8 cellular contexts compared by ENCODE assay signal in genomic region chr3:28241221-28242160, GRCh38. TPM values are rescaled to one million over a fixed set of nuclear protein-coding genes. Genes with fewer than 3 reads are reported as not detected.
DNase-seq lines count a peak whose midpoint lies in the region; ATAC-seq, FAIRE-seq and TF ChIP-seq lines count a peak whose summit lies in the region.

Gene CMC1 (plus strand): TSS chr3:28241619. CDS start chr3:28241794, 175 bp downstream.

- TF ChIP-seq POLR2A in H54 (IDR thresholded peaks at IDR 0.05; ENCODE audit: low read depth, low read length) (peak; percentile 93), Raji (IDR thresholded peaks at IDR 0.05; ENCODE audit: insufficient read depth, low read depth, low read length) (peak; percentile 98)

- no peaks in the 10 kb centered on the region for H3K9me2 ChIP-seq in Loucy (replicated peaks; ENCODE audit: low read depth, low read length)

- TF ChIP-seq CTCF in Loucy (conservative IDR thresholded peaks at IDR 0.05; ENCODE audit: low read length) = no peak; the same call in 1 of the 2 replicates

- peaks cover 28% of the 10 kb centered on the region for H3K4me1 ChIP-seq in Loucy (ENCODE audit: insufficient read depth, low read length, poor library complexity, severe bottlenecking)

- no peaks in the 10 kb centered on the region for H3F3A ChIP-seq in Loucy (ENCODE audit: low read depth)

- no peaks in the 10 kb centered on the region for H3K27me3 ChIP-seq in Loucy (ENCODE audit: insufficient read depth, low read length, poor library complexity, severe bottlenecking)

- H3K36me3 ChIP-seq in Loucy (ENCODE audit: insufficient read depth, low read length) = no peaks in the 10 kb centered on the region

- ATAC-seq in natural killer cell treated with Interleukin-12 subunit alpha and Interleukin-12 subunit beta and Interleukin-15 and Interleukin-18, amount 100 ng/mL, for 72 hours = peak; percentile 95 to 98
- ATAC-seq in stimulated activated naive CD8-positive, alpha-beta T cell treated with anti-CD3 and anti-CD28 coated beads, Interleukin-15, Interleukin-2, amounts not matched to agents 100 U/mL and 50 U/mL, for 24 hours = peak; percentile 95

- H3K27me3 Mint-ChIP-seq in natural killer cell treated with Interleukin-12 subunit alpha and Interleukin-12 subunit beta and Interleukin-15 and Interleukin-18, amount 100 ng/mL, for 72 hours = peaks cover 0 to 2% of the 10 kb centered on the region in 2 donors

- H3K4me2 ChIP-seq in Loucy (ENCODE audit: low read depth, low read length, poor library complexity, severe bottlenecking) = peak within 1 kb of the TSS; percentile 91

- FAIRE-seq in H54 (lab: Jason Lieb, UNC) = peak; percentile 94

- H3K36me3 Mint-ChIP-seq in natural killer cell treated with Interleukin-12 subunit alpha and Interleukin-12 subunit beta and Interleukin-15 and Interleukin-18, amount 100 ng/mL, for 72 hours = peaks cover 21% of the 10 kb centered on the region

- peak within 1 kb of the TSS; percentile 69 for H2AFZ ChIP-seq in Loucy (ENCODE audit: low read length)

- peaks cover 45 to 51% of the 10 kb centered on the region in 2 donors for H3K4me1 Mint-ChIP-seq in natural killer cell treated with Interleukin-12 subunit alpha and Interleukin-12 subunit beta and Interleukin-15 and Interleukin-18, amount 100 ng/mL, for 72 hours (ENCODE audit: low read depth in 2 of 2)

- no peaks in the 10 kb centered on the region for H3K9me3 ChIP-seq in Loucy (ENCODE audit: insufficient read depth, low read depth, low read length)

- DNase-seq in EL (peak; percentile 97), H54 (ENCODE audit: insufficient read length, low spot score) (peak; percentile 85), fibroblast of peridontal ligament (ENCODE audit: extremely low read depth) (peak; percentile 92)
- peak; percentile 91 for DNase-seq in activated T-helper 9 cell treated with anti-CD3 and anti-CD28 coated beads, Interleukin-2, amount 50 U/mL, for 16 hours (ENCODE audit: low read depth)
- DNase-seq in natural killer cell treated with Interleukin-12 subunit alpha and Interleukin-12 subunit beta and Interleukin-15 and Interleukin-18, amount 100 ng/mL, for 72 hours (ENCODE audit: low spot score) = peak; percentile 97
- DNase-seq in stimulated activated naive CD8-positive, alpha-beta T cell treated with anti-CD3 and anti-CD28 coated beads, Interleukin-15, Interleukin-2, amounts not matched to agents 100 U/mL and 50 U/mL, for 24 hours = peak; percentile 97

- H3K9me3 Mint-ChIP-seq in natural killer cell treated with Interleukin-12 subunit alpha and Interleukin-12 subunit beta and Interleukin-15 and Interleukin-18, amount 100 ng/mL, for 72 hours = peaks cover 6% of the 10 kb centered on the region

- H3K9ac ChIP-seq in Loucy (ENCODE audit: low read depth, low read length, poor library complexity, severe bottlenecking) = peak within 1 kb of the TSS; percentile 86

- peak within 1 kb of the TSS; percentile 91 for H3K4me3 Mint-ChIP-seq in natural killer cell treated with Interleukin-12 subunit alpha and Interleukin-12 subunit beta and Interleukin-15 and Interleukin-18, amount 100 ng/mL, for 72 hours

- peak within 1 kb of the TSS; percentile 67 to 76 for H3K27ac Mint-ChIP-seq in natural killer cell treated with Interleukin-12 subunit alpha and Interleukin-12 subunit beta and Interleukin-15 and Interleukin-18, amount 100 ng/mL, for 72 hours

- peaks cover 20% of the 10 kb centered on the region for H3K79me2 ChIP-seq in Loucy (ENCODE audit: insufficient read depth, low read length)

- no peaks in the 10 kb centered on the region for H4K20me1 ChIP-seq in Loucy (ENCODE audit: insufficient read depth, low read length, poor library complexity, severe bottlenecking)

- peak within 1 kb of the TSS; percentile 92 for H3K4me3 ChIP-seq in Loucy (ENCODE audit: low read length, poor library complexity, severe bottlenecking)

RNA-seq across cellular contexts. Expression of gene CMC1, which starts in this region (rescaled TPM):
- 10 to 100 TPM; 20.5 to 56.8 TPM for total RNA-seq in natural killer cell treated with Interleukin-12 subunit alpha and Interleukin-12 subunit beta and Interleukin-15 and Interleukin-18, amount 100 ng/mL, for 72 hours

Comparison
In these comparisons a context has a peak if more than half of its experiments do, and no peak if none do; other contexts are left out.
1. Peak in every context shown above with its lines: DNase-seq, ATAC-seq and H3K4me3 ChIP-seq.